Comparison of ENCODE assay signal across 14 cellular contexts in the genomic region with DNA sequence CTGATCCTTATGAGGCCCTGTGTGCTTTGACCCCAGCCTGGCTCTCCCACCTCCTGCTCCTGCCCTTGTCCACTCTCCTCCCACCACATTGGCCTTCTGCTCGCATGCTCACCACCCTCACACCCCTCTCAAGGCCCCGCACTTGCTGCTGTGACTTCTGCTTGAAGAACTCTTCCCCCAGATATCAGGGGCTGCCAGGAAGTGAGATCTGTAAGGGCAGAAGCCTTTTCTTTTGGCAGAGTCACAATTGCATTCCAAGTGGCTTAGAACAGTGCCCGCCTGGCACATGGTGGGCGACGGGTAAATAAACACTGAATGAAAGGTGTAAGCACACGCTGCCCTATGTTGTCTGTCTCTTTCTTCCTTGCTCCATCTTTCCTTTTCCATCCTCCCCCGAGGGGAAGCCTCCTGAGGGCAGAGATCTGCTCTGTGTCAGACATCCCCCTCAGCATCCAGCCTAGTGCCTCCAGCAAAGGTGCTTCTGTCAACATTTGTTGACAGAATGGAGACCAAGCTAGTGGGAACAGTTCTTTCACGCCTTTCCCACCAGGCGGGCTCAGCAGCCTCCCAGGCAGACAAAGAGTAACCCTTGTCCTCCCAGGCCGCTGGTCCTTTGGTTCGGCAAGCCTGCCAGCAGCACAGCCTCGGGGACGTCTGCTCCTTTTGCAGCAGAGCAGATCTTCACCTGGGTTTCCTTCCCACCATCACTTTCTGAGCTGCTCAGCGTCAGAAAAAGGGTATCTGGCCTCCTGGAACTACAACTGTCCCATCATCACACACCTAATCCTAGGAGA. TPM values are rescaled to one million over a fixed set of nuclear protein-coding genes. Genes with fewer than 3 reads are reported as not detected.
DNase-seq lines count a peak whose midpoint lies in the region; ATAC-seq, FAIRE-seq and TF ChIP-seq lines count a peak whose summit lies in the region.
"Had no signal": no experiment of that assay in that cellular context is flagged by ENCODE, and none has a peak within 500 bp of the region (broad histone marks: within the 10 kb centered on the region; RNA-seq: fewer than 3 reads in every experiment).

No MANE protein-coding gene starts in this region.

- DNase-seq in ELF-1 (ENCODE audit: low read depth, low spot score) (peak; percentile 85), K562 (ENCODE audit: extremely low read depth in 1 of 4, low spot score in 3 of 4) (no peak), memory B cell (ENCODE audit: low spot score in 2 of 2) (no peak), NCI-H1694 treated with DMSO at 0.1 percent for 48 hours (lab: John Stamatoyannopoulos, UW) (no peak), COLO668 (lab: John Stamatoyannopoulos, UW; ENCODE audit: unreplicated experiment) (no peak), NCI-H2029 (lab: John Stamatoyannopoulos, UW) (no peak), hepatocyte (ENCODE audit: low spot score) (no peak)
- DNase-seq: activated CD8-positive, alpha-beta memory T cell treated with anti-CD3 and anti-CD28 coated beads, Interleukin-2, amount 10 ng/mL, durations not matched to agents 7 days and 5 days; C1 segment of cervical spinal cord; effector memory CD4-positive, alpha-beta T cell; GF-D8; MV-4-11 had no signal

- CTCF ChIA-PET in K562 (lab: Yijun Ruan, JAX; ENCODE audit: low intra/inter-chr PET ratio), result no interaction called here

- H3K4me3 Mint-ChIP-seq in memory B cell, result no peak overlapping the region
- no peak overlapping the region for H3K4me3 Mint-ChIP-seq in stimulated activated memory B cell treated with anti-CD40 and anti-IgM and Interleukin-4, amounts not matched to agents 10 μg/mL and 1 μg/mL and 100 μg/mL, for 72 hours
- H3K4me3 Mint-ChIP-seq: activated CD8-positive, alpha-beta memory T cell treated with anti-CD3 and anti-CD28 coated beads, Interleukin-2, amount 10 ng/mL, durations not matched to agents 7 days and 5 days had no signal

- TF ChIP-seq RAD21 in K562 (CRISPR knock-in tag; conservative IDR thresholded peaks at IDR 0.05 in 1 of 2, IDR thresholded peaks at IDR 0.05 in 1 of 2), result no peak

- TF ChIP-seq EP300 in K562 (IDR thresholded peaks at IDR 0.05; ENCODE audit: low read length), result no peak

- H3K9me3 Mint-ChIP-seq in memory B cell, result no peaks in the 10 kb centered on the region
- H3K9me3 Mint-ChIP-seq in stimulated activated memory B cell treated with anti-CD40 and anti-IgM and Interleukin-4, amounts not matched to agents 10 μg/mL and 1 μg/mL and 100 μg/mL, for 72 hours, result no peaks in the 10 kb centered on the region

- H3K79me2 ChIP-seq in K562 (ENCODE audit: control insufficient read depth, insufficient read depth, low read length) (no peaks in the 10 kb centered on the region), hepatocyte (no peaks in the 10 kb centered on the region)

- H2AFZ ChIP-seq in K562 (ENCODE audit: low read depth, low read length) (no peak overlapping the region), hepatocyte (no peak overlapping the region)

- intact Hi-C loops in K562 (cut with micrococcal nuclease), result loop anchor here (10.0 kb wide), 1 partner anchor 293 kb away; a partner anchor contains a TSS

- H3K36me3 Mint-ChIP-seq in memory B cell, result no peaks in the 10 kb centered on the region
- H3K36me3 Mint-ChIP-seq in stimulated activated memory B cell treated with anti-CD40 and anti-IgM and Interleukin-4, amounts not matched to agents 10 μg/mL and 1 μg/mL and 100 μg/mL, for 72 hours, result no peaks in the 10 kb centered on the region
- H3K36me3 Mint-ChIP-seq: activated CD8-positive, alpha-beta memory T cell treated with anti-CD3 and anti-CD28 coated beads, Interleukin-2, amount 10 ng/mL, durations not matched to agents 7 days and 5 days had no signal

- POLR2A ChIA-PET in K562 (lab: Yijun Ruan, JAX), result interaction anchor here (2.0 kb wide), 1 partner anchor 11 kb away, joined by 11 read pairs; no protein-coding TSS in a partner anchor

- H4K20me1 ChIP-seq in K562 (replicated peaks; ENCODE audit: control insufficient read depth, insufficient read depth, low read length), result peaks cover 10% of the 10 kb centered on the region; the same call in 1 of the 2 replicates
- H4K20me1 ChIP-seq in hepatocyte (ENCODE audit: insufficient read depth, poor library complexity, severe bottlenecking), result no peaks in the 10 kb centered on the region

- ATAC-seq in K562, result no peak
- ATAC-seq in memory B cell (ENCODE audit: low read depth), result no peak
- no peak for ATAC-seq in stimulated activated memory B cell treated with anti-CD40 and anti-IgM and Interleukin-4, amounts not matched to agents 10 μg/mL and 1 μg/mL and 100 μg/mL, for 72 hours
- ATAC-seq: activated CD8-positive, alpha-beta memory T cell treated with anti-CD3 and anti-CD28 coated beads, Interleukin-2, amount 10 ng/mL, durations not matched to agents 7 days and 5 days had no signal

- H3K36me3 ChIP-seq in K562 (ENCODE audit: control insufficient read depth, insufficient read depth, low read length) (no peaks in the 10 kb centered on the region), hepatocyte (replicated peaks; ENCODE audit: insufficient read depth, low read depth) (no peaks in the 10 kb centered on the region)

- WGBS in K562 (ENCODE audit: insufficient coverage, low coverage, missing lambda C conversion rate), result 0% methylated on average over 14 of the region's 14 CpGs
- 66% methylated on average over 14 of the region's 14 CpGs for WGBS in hepatocyte (ENCODE audit: low lambda C conversion rate, missing lambda C conversion rate)

- FAIRE-seq in K562 (lab: Jason Lieb, UNC), result no peak

- no peaks in the 10 kb centered on the region for H3K9me2 ChIP-seq in hepatocyte (replicated peaks; ENCODE audit: insufficient read depth)

- no peaks in the 10 kb centered on the region for H3K27me3 Mint-ChIP-seq in memory B cell
- no peaks in the 10 kb centered on the region for H3K27me3 Mint-ChIP-seq in stimulated activated memory B cell treated with anti-CD40 and anti-IgM and Interleukin-4, amounts not matched to agents 10 μg/mL and 1 μg/mL and 100 μg/mL, for 72 hours

- H3K4me1 ChIP-seq in K562 (replicated peaks in 1 of 2; ENCODE audit: control insufficient read depth in 2 of 2, insufficient read depth in 2 of 2, low read length in 2 of 2) (peaks cover 4 to 5% of the 10 kb centered on the region in 2 experiments; a peak in 2 of 5 replicates), hepatocyte (ENCODE audit: insufficient read depth) (peaks cover 20% of the 10 kb centered on the region)

- no peak overlapping the region for H3K9ac ChIP-seq in K562 (ENCODE audit: insufficient read depth in 1 of 2, low read depth in 2 of 2, low read length in 2 of 2)

- no peak for TF ChIP-seq CTCF in K562 (IDR thresholded peaks at IDR 0.05 in 2 of 3, conservative IDR thresholded peaks at IDR 0.05 in 1 of 3; ENCODE audit: insufficient read depth in 2 of 3, low read depth in 1 of 3, low read length in 3 of 3)
- TF ChIP-seq CTCF in hepatocyte (IDR thresholded peaks at IDR 0.05; ENCODE audit: poor library complexity), result no peak

- H3K9me1 ChIP-seq in K562 (ENCODE audit: control insufficient read depth, insufficient read depth, low read length), result no peaks in the 10 kb centered on the region

- H3K27me3 ChIP-seq in K562 (ENCODE audit: control insufficient read depth in 2 of 2, insufficient read depth in 2 of 2, low read length in 2 of 2), result peaks cover 58 to 66% of the 10 kb centered on the region in 2 experiments
- H3K27me3 ChIP-seq in hepatocyte, result no peaks in the 10 kb centered on the region

- H3K4me3 ChIP-seq in K562, result no peak overlapping the region
- H3K4me3 ChIP-seq in hepatocyte, result no peak overlapping the region
- H3K4me3 ChIP-seq: lung had no signal

- H3K4me1 Mint-ChIP-seq in memory B cell, result peaks cover 62% of the 10 kb centered on the region
- peaks cover 65% of the 10 kb centered on the region for H3K4me1 Mint-ChIP-seq in stimulated activated memory B cell treated with anti-CD40 and anti-IgM and Interleukin-4, amounts not matched to agents 10 μg/mL and 1 μg/mL and 100 μg/mL, for 72 hours
- H3K4me1 Mint-ChIP-seq: activated CD8-positive, alpha-beta memory T cell treated with anti-CD3 and anti-CD28 coated beads, Interleukin-2, amount 10 ng/mL, durations not matched to agents 7 days and 5 days had no signal

- no peak for TF ChIP-seq POLR2A in K562 (conservative IDR thresholded peaks at IDR 0.05)

- H3K27ac ChIP-seq in K562 (ENCODE audit: extremely low read depth, low read depth, low read length) (no peak overlapping the region), hepatocyte (no peak overlapping the region)

- no peak overlapping the region for H3K4me2 ChIP-seq in K562 (ENCODE audit: insufficient read depth, low read length)
- no peak overlapping the region for H3K4me2 ChIP-seq in hepatocyte

- peak overlapping the region; percentile 60 for H3K27ac Mint-ChIP-seq in memory B cell
- peak overlapping the region; percentile 78 for H3K27ac Mint-ChIP-seq in stimulated activated memory B cell treated with anti-CD40 and anti-IgM and Interleukin-4, amounts not matched to agents 10 μg/mL and 1 μg/mL and 100 μg/mL, for 72 hours
- H3K27ac Mint-ChIP-seq: activated CD8-positive, alpha-beta memory T cell treated with anti-CD3 and anti-CD28 coated beads, Interleukin-2, amount 10 ng/mL, durations not matched to agents 7 days and 5 days had no signal

- H3K9me3 ChIP-seq in K562 (replicated peaks; ENCODE audit: control insufficient read depth, insufficient read depth, low read depth, low read length), result no peaks in the 10 kb centered on the region
- H3K9me3 ChIP-seq in hepatocyte (ENCODE audit: low read depth), result no peaks in the 10 kb centered on the region

- in situ Hi-C loops in K562 (cut with MboI), result loop anchor here (5.0 kb wide), 1 partner anchor 325 kb away; no protein-coding TSS in a partner anchor

- BruUV-seq in K562 (replicated peaks; lab: Mats Ljungman, UMichigan), result no TSS peak

RNA-seq across cellular contexts. Expression of a gene that starts 10.0 kb away (rescaled TPM):
- 19.0 and 32.2 TPM in 2 replicates for total RNA-seq in K562 (2011; cell fraction: chromatin; rRNA removed; ENCODE audit: low replicate concordance)
- 21.4 and 24.3 TPM in 2 replicates for total RNA-seq in K562 (2011; cell fraction: nucleolus; rRNA removed)
- 22.4 and 37.3 TPM in 2 replicates for total RNA-seq in K562 (2011; cell fraction: nucleoplasm; rRNA removed)
- total RNA-seq in K562 (2014; rRNA removed) (17.4 and 23.3 TPM in 2 replicates), K562 (2014; rRNA removed; fragmentation: Illumina TruSeq; extraction: Trizol) (14.4 and 15.6 TPM in 2 replicates), K562 (2015; rRNA removed; fragmentation: Illumina TruSeq; extraction: Trizol) (12.6 and 13.3 TPM in 2 replicates), K562 (2021) (35.8 and 39.6 TPM in 2 replicates), hepatocyte (27.6 and 30.9 TPM in 2 replicates)
- polyA plus RNA-seq in K562 (2011; rRNA removed) (19.0 and 21.9 TPM in 2 replicates), K562 (2014; fragmentation: Illumina TruSeq; extraction: Trizol) (20.5 and 21.0 TPM in 2 replicates), K562 (2014; fragmentation: Nextera tagmentation; extraction: Ambion mirVana) (under 1 TPM; 0.35 to 0.72 TPM), K562 (2014; rRNA removed) (19.5 and 23.1 TPM in 2 replicates), hepatocyte (3.7 and 5.4 TPM in 2 replicates)
- polyA plus RNA-seq in K562 (2011; cell fraction: cytosol; rRNA removed), result 21.6 and 31.5 TPM in 2 replicates
- polyA plus RNA-seq in K562 (2011; cell fraction: nucleus; rRNA removed), result 17.8 and 23.4 TPM in 2 replicates
- 18.4 and 21.4 TPM in 2 replicates for polyA plus RNA-seq in K562 (2012)
- polyA minus RNA-seq in K562 (2011; rRNA and poly(A)+ RNA removed), result 14.3 and 21.6 TPM in 2 replicates
- polyA minus RNA-seq in K562 (2011; cell fraction: cytosol; rRNA and poly(A)+ RNA removed), result 12.3 and 19.2 TPM in 2 replicates
- 8.6 and 12.6 TPM in 2 replicates for polyA minus RNA-seq in K562 (2011; cell fraction: nucleus; rRNA and poly(A)+ RNA removed)

RNA-seq across cellular contexts. Expression of a gene that starts 42.9 kb away (rescaled TPM):
- 1.1 and 2.5 TPM in 2 replicates for total RNA-seq in K562 (2011; cell fraction: chromatin; rRNA removed; ENCODE audit: low replicate concordance)
- total RNA-seq in K562 (2011; cell fraction: nucleolus; rRNA removed), result 0.79 and 1.7 TPM in 2 replicates
- total RNA-seq in K562 (2011; cell fraction: nucleoplasm; rRNA removed), result 1.1 and 1.3 TPM in 2 replicates
- total RNA-seq in K562 (2014; rRNA removed) (0.73 and 0.78 TPM in 2 replicates), K562 (2014; rRNA removed; fragmentation: Illumina TruSeq; extraction: Trizol) (0.48 and 0.65 TPM in 2 replicates), K562 (2015; rRNA removed; fragmentation: Illumina TruSeq; extraction: Trizol) (0.53 and 0.76 TPM in 2 replicates), K562 (2021) (1.0 and 1.4 TPM in 2 replicates), hepatocyte (1.5 TPM in 1 of 2 replicates, not detected in the other)
- polyA plus RNA-seq in K562 (2011; rRNA removed) (0.65 and 1.2 TPM in 2 replicates), K562 (2014; fragmentation: Illumina TruSeq; extraction: Trizol) (0.86 and 1.1 TPM in 2 replicates), K562 (2014; fragmentation: Nextera tagmentation; extraction: Ambion mirVana) (under 1 TPM; 0.07 to 0.28 TPM), K562 (2014; rRNA removed) (0.60 and 1.3 TPM in 2 replicates), hepatocyte (0.33 and 0.46 TPM in 2 replicates)
- polyA plus RNA-seq in K562 (2011; cell fraction: cytosol; rRNA removed), result 1.0 and 2.3 TPM in 2 replicates
- 2.6 and 3.3 TPM in 2 replicates for polyA plus RNA-seq in K562 (2011; cell fraction: nucleus; rRNA removed)
- polyA plus RNA-seq in K562 (2012), result 0.13 and 0.28 TPM in 2 replicates
- polyA minus RNA-seq in K562 (2011; rRNA and poly(A)+ RNA removed), result 0.51 and 0.56 TPM in 2 replicates
- polyA minus RNA-seq in K562 (2011; cell fraction: cytosol; rRNA and poly(A)+ RNA removed), result 0.91 TPM in 1 of 2 replicates, not detected in the other
- 0.11 and 0.40 TPM in 2 replicates for polyA minus RNA-seq in K562 (2011; cell fraction: nucleus; rRNA and poly(A)+ RNA removed)

RNA-seq across cellular contexts. Expression of a gene that starts 43.4 kb away (rescaled TPM):
- 186 and 197 TPM in 2 replicates for total RNA-seq in K562 (2011; cell fraction: chromatin; rRNA removed; ENCODE audit: low replicate concordance)
- 71.9 and 74.6 TPM in 2 replicates for total RNA-seq in K562 (2011; cell fraction: nucleolus; rRNA removed)
- total RNA-seq in K562 (2011; cell fraction: nucleoplasm; rRNA removed), result 116 and 129 TPM in 2 replicates
- 9.5 and 14.0 TPM in 2 replicates for total RNA-seq in K562 (2014; rRNA removed)
- total RNA-seq in K562 (2014; rRNA removed; fragmentation: Illumina TruSeq; extraction: Trizol), result 15.7 and 17.8 TPM in 2 replicates
- total RNA-seq in K562 (2015; rRNA removed; fragmentation: Illumina TruSeq; extraction: Trizol), result 9.3 and 10.3 TPM in 2 replicates
- total RNA-seq in K562 (2021), result 32.1 and 36.0 TPM in 2 replicates
- 12.3 and 14.2 TPM in 2 replicates for polyA plus RNA-seq in K562 (2011; rRNA removed)
- polyA plus RNA-seq in K562 (2011; cell fraction: cytosol; rRNA removed), result 5.0 and 6.0 TPM in 2 replicates
- polyA plus RNA-seq in K562 (2011; cell fraction: nucleus; rRNA removed), result 39.1 and 45.0 TPM in 2 replicates
- 16.9 and 18.8 TPM in 2 replicates for polyA plus RNA-seq in K562 (2012)
- polyA plus RNA-seq in K562 (2014; fragmentation: Illumina TruSeq; extraction: Trizol), result 22.3 and 27.0 TPM in 2 replicates
- under 1 TPM; 0.53 to 0.56 TPM for polyA plus RNA-seq in K562 (2014; fragmentation: Nextera tagmentation; extraction: Ambion mirVana)
- 13.9 and 15.2 TPM in 2 replicates for polyA plus RNA-seq in K562 (2014; rRNA removed)
- 30.0 and 32.4 TPM in 2 replicates for polyA minus RNA-seq in K562 (2011; rRNA and poly(A)+ RNA removed)
- 14.7 and 15.1 TPM in 2 replicates for polyA minus RNA-seq in K562 (2011; cell fraction: cytosol; rRNA and poly(A)+ RNA removed)
- polyA minus RNA-seq in K562 (2011; cell fraction: nucleus; rRNA and poly(A)+ RNA removed), result 25.6 and 42.9 TPM in 2 replicates
- 15.4 and 22.7 TPM in 2 replicates for total RNA-seq in hepatocyte
- 4.6 and 12.6 TPM in 2 replicates for polyA plus RNA-seq in hepatocyte
